ENCODE assay signal across 19 cellular contexts in the genomic region with DNA sequence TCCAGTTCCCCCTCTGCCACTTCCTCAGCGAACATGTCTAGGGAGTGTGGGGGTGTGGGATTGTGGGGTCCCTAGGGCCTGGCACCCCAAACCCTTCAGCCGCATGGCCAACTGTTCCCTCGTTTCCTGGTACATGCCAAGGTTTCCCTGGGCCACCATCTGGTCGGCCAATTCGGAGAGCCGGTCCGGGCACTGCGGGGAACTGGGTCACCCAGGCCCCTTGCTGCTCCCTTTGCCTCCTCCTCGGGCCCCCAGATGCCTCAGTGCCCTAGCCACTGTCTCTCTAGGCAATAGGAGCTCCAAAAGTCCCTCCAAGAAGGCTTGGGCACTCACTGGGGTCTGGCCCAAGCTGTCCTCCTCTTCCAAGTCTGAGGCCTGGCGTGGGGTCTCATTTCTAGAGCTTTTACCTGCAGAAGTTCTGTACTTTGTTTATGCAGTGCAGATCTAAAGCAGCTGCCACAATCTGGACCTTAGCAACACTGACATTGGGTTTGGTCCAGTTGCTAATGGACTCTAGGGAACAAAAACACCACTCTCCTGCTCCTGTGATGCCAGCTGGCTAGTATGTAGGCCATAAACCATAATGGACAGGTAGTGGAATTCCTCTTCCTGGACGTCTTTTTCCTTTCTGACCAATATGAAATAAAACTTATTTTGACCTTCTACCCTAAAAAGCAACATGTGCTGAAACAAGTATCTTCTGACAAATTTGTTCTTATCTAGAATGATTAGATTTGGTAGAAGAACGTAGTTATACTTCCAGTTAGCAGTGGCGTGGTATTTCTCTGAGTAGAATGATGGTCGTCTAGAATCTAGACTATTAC.
DNase-seq lines count a peak whose midpoint lies in the region; ATAC-seq and TF ChIP-seq lines count a peak whose summit lies in the region.
"Had no signal": no experiment of that assay in that cellular context is flagged by ENCODE, and none has a peak within 500 bp of the region (broad histone marks: within the 10 kb centered on the region; RNA-seq: fewer than 3 reads in every experiment).

No MANE protein-coding gene starts in this region.

- H3K27ac Mint-ChIP-seq in activated T-cell treated with anti-CD3 and anti-CD28 coated beads, Interleukin-2, amount 50 U/mL, for 24 hours, result peak overlapping the region; percentile 69
- peak overlapping the region; percentile 23 for H3K27ac Mint-ChIP-seq in activated CD4-positive, alpha-beta memory T cell treated with anti-CD3 and anti-CD28 coated beads for 36 hours
- peak overlapping the region; percentile 39 for H3K27ac Mint-ChIP-seq in stimulated activated memory B cell treated with anti-CD40 and anti-IgM and Interleukin-4, amounts not matched to agents 10 μg/mL and 1 μg/mL and 100 μg/mL, for 72 hours
- H3K27ac Mint-ChIP-seq: CD4-positive, CD25-positive, alpha-beta regulatory T cell; IgD-negative memory B cell; nephron had no signal

- H3K4me3 ChIP-seq in left ventricle myocardium inferior, result no peak overlapping the region
- no peak overlapping the region for H3K4me3 ChIP-seq in foreskin fibroblast (ENCODE audit: low read depth in 1 of 2, low read length in 2 of 2)
- H3K4me3 ChIP-seq: psoas muscle, transverse colon had no signal

- peaks cover 18% of the 10 kb centered on the region for H3K4me1 ChIP-seq in left ventricle myocardium inferior
- H3K4me1 ChIP-seq: psoas muscle had no signal

- no peaks in the 10 kb centered on the region for H3K27me3 ChIP-seq in left ventricle myocardium inferior (ENCODE audit: low read depth)
- H3K27me3 ChIP-seq: transverse colon had no signal

- H3K27me3 Mint-ChIP-seq in activated T-cell treated with anti-CD3 and anti-CD28 coated beads, Interleukin-2, amount 50 U/mL, for 24 hours, result no peaks in the 10 kb centered on the region
- no peaks in the 10 kb centered on the region for H3K27me3 Mint-ChIP-seq in activated CD4-positive, alpha-beta memory T cell treated with anti-CD3 and anti-CD28 coated beads for 36 hours
- H3K27me3 Mint-ChIP-seq in stimulated activated memory B cell treated with anti-CD40 and anti-IgM and Interleukin-4, amounts not matched to agents 10 μg/mL and 1 μg/mL and 100 μg/mL, for 72 hours, result no peaks in the 10 kb centered on the region
- H3K27me3 Mint-ChIP-seq: CD4-positive, CD25-positive, alpha-beta regulatory T cell; IgD-negative memory B cell had no signal

- CTCF ChIA-PET in activated CD4-positive, alpha-beta memory T cell treated with anti-CD3 and anti-CD28 coated beads for 36 hours (lab: Charles Lee), result no interaction called here

- no peak for DNase-seq in activated T-cell treated with anti-CD3 and anti-CD28 coated beads, Interleukin-2, amount 50 U/mL, for 24 hours
- DNase-seq in activated T-cell treated with anti-CD3 and anti-CD28 coated beads for 4 hours, result no peak
- no peak for DNase-seq in activated CD4-positive, alpha-beta memory T cell treated with anti-CD3 and anti-CD28 coated beads for 36 hours
- no peak for DNase-seq in left ventricle myocardium inferior
- no peak for DNase-seq in foreskin fibroblast
- no peak for DNase-seq in stimulated activated CD4-positive, alpha-beta T cell treated with anti-CD3 and anti-CD28 coated beads, Interleukin-4, amount 100 ng/mL, for 4 hours
- DNase-seq: activated CD4-positive, alpha-beta T cell treated with anti-CD3 and anti-CD28 coated beads, Interleukin-2, amount 50 U/mL, for 4 hours; anterior cingulate cortex; CD4-positive, CD25-positive, alpha-beta regulatory T cell; DMS79; GOT3; mesenchymal stem cell; NCI-H2081; psoas muscle; transverse colon had no signal

- peaks cover 78% of the 10 kb centered on the region for H3K36me3 Mint-ChIP-seq in activated T-cell treated with anti-CD3 and anti-CD28 coated beads, Interleukin-2, amount 50 U/mL, for 24 hours (ENCODE audit: low read depth)
- H3K36me3 Mint-ChIP-seq in activated CD4-positive, alpha-beta memory T cell treated with anti-CD3 and anti-CD28 coated beads for 36 hours, result peaks cover 16% of the 10 kb centered on the region
- H3K36me3 Mint-ChIP-seq in stimulated activated memory B cell treated with anti-CD40 and anti-IgM and Interleukin-4, amounts not matched to agents 10 μg/mL and 1 μg/mL and 100 μg/mL, for 72 hours, result peaks cover 35% of the 10 kb centered on the region
- H3K36me3 Mint-ChIP-seq: CD4-positive, CD25-positive, alpha-beta regulatory T cell had no signal

- peak overlapping the region; percentile 16 for H3K27ac ChIP-seq in left ventricle myocardium inferior (replicated peaks)
- H3K27ac ChIP-seq: psoas muscle had no signal

- TF ChIP-seq CTCF in left ventricle myocardium inferior (IDR thresholded peaks at IDR 0.05; ENCODE audit: borderline replicate concordance) (no peak), foreskin fibroblast (IDR thresholded peaks at IDR 0.05; ENCODE audit: low read depth, low read length) (no peak)

- H3K4me3 Mint-ChIP-seq in activated T-cell treated with anti-CD3 and anti-CD28 coated beads, Interleukin-2, amount 50 U/mL, for 24 hours, result no peak overlapping the region
- no peak overlapping the region for H3K4me3 Mint-ChIP-seq in activated CD4-positive, alpha-beta memory T cell treated with anti-CD3 and anti-CD28 coated beads for 36 hours
- no peak overlapping the region for H3K4me3 Mint-ChIP-seq in stimulated activated memory B cell treated with anti-CD40 and anti-IgM and Interleukin-4, amounts not matched to agents 10 μg/mL and 1 μg/mL and 100 μg/mL, for 72 hours
- H3K4me3 Mint-ChIP-seq: nephron had no signal

- no peaks in the 10 kb centered on the region for H3K36me3 ChIP-seq in left ventricle myocardium inferior
- H3K36me3 ChIP-seq: transverse colon had no signal

- peaks cover 61% of the 10 kb centered on the region for H3K4me1 Mint-ChIP-seq in activated T-cell treated with anti-CD3 and anti-CD28 coated beads, Interleukin-2, amount 50 U/mL, for 24 hours (ENCODE audit: low read depth)
- H3K4me1 Mint-ChIP-seq in activated CD4-positive, alpha-beta memory T cell treated with anti-CD3 and anti-CD28 coated beads for 36 hours (ENCODE audit: low read depth), result peaks cover 60% of the 10 kb centered on the region
- peaks cover 31% of the 10 kb centered on the region for H3K4me1 Mint-ChIP-seq in stimulated activated memory B cell treated with anti-CD40 and anti-IgM and Interleukin-4, amounts not matched to agents 10 μg/mL and 1 μg/mL and 100 μg/mL, for 72 hours

- intact Hi-C loops in activated CD4-positive, alpha-beta memory T cell treated with anti-CD3 and anti-CD28 coated beads for 36 hours (cut with micrococcal nuclease), result loop anchor here (5.0 to 10.0 kb wide), 2 partner anchors 174 to 464 kb away; partner anchors contain the start of genes LRRC4 and ZNF800
- intact Hi-C loops in left ventricle myocardium inferior (cut with micrococcal nuclease), result no loop called here

- H3K9me3 ChIP-seq in left ventricle myocardium inferior (replicated peaks), result no peaks in the 10 kb centered on the region
- H3K9me3 ChIP-seq: psoas muscle, transverse colon had no signal

- POLR2A ChIA-PET in activated CD4-positive, alpha-beta memory T cell treated with anti-CD3 and anti-CD28 coated beads for 36 hours (lab: Charles Lee), result no interaction called here

- no peak for ATAC-seq in stimulated activated memory B cell treated with anti-CD40 and anti-IgM and Interleukin-4, amounts not matched to agents 10 μg/mL and 1 μg/mL and 100 μg/mL, for 72 hours
- no peak for ATAC-seq in GM18907 (IDR thresholded peaks at IDR 0.05; ENCODE audit: unreplicated experiment)

- H3K9me3 Mint-ChIP-seq in activated T-cell treated with anti-CD3 and anti-CD28 coated beads, Interleukin-2, amount 50 U/mL, for 24 hours, result no peaks in the 10 kb centered on the region
- H3K9me3 Mint-ChIP-seq in activated CD4-positive, alpha-beta memory T cell treated with anti-CD3 and anti-CD28 coated beads for 36 hours, result no peaks in the 10 kb centered on the region
- no peaks in the 10 kb centered on the region for H3K9me3 Mint-ChIP-seq in stimulated activated memory B cell treated with anti-CD40 and anti-IgM and Interleukin-4, amounts not matched to agents 10 μg/mL and 1 μg/mL and 100 μg/mL, for 72 hours
- H3K9me3 Mint-ChIP-seq: CD4-positive, CD25-positive, alpha-beta regulatory T cell; IgD-negative memory B cell; nephron had no signal
